Comparison of ENCODE assay signal across 1 cellular context in the genomic region with DNA sequence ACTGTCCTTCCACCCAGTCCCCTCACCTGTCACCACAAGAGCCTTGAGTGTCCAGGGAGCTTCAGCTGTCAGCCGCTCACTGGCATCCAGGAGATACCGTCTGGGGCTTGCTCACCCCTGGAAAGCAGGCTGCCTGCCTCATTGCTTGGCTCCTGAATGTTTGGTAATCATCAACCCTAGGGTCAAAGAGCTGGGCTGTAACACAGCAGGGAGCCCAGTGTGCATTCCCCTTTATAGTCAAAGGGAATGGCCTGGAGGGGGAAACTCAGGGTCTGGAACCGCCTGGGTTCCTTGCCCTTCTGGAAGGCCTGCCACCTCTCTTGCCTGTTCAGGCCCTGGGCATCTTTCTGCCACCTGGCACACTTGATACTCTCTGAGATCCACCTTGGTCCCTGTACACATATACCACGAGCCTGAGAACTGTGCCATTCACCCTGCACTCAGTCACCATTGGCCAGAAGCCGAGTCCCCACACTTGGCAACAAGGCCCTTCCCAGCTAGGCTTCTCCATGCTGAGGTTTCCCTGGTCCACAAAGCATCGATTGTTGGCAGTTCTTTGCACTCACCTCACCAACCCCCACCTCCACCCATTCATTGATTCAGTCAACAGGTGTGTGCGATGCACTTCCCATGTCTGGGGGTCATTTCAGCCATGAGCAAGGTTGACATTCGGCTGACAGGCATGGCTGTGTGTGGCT.
TF ChIP-seq lines count a peak whose summit lies in the region.

No MANE protein-coding gene starts in this region.

TF ChIP-seq in HepG2, 621 proteins besides CTCF, POLR2A, EP300 and RAD21 (continued from another document and continues in another):
- TF ChIP-seq, protein P1, sequence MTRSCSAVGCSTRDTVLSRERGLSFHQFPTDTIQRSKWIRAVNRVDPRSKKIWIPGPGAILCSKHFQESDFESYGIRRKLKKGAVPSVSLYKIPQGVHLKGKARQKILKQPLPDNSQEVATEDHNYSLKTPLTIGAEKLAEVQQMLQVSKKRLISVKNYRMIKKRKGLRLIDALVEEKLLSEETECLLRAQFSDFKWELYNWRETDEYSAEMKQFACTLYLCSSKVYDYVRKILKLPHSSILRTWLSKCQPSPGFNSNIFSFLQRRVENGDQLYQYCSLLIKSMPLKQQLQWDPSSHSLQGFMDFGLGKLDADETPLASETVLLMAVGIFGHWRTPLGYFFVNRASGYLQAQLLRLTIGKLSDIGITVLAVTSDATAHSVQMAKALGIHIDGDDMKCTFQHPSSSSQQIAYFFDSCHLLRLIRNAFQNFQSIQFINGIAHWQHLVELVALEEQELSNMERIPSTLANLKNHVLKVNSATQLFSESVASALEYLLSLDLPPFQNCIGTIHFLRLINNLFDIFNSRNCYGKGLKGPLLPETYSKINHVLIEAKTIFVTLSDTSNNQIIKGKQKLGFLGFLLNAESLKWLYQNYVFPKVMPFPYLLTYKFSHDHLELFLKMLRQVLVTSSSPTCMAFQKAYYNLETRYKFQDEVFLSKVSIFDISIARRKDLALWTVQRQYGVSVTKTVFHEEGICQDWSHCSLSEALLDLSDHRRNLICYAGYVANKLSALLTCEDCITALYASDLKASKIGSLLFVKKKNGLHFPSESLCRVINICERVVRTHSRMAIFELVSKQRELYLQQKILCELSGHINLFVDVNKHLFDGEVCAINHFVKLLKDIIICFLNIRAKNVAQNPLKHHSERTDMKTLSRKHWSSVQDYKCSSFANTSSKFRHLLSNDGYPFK (CRISPR knock-in tag; IDR thresholded peaks at IDR 0.05; ENCODE audit: borderline replicate concordance): no peak
- TF ChIP-seq NCOA5 (CRISPR knock-in tag; IDR thresholded peaks at IDR 0.05) (no peak), CEBPG (CRISPR knock-in tag; IDR thresholded peaks at IDR 0.05) (peak; percentile 42), RAD51 (IDR thresholded peaks at IDR 0.05; ENCODE audit: borderline replicate concordance) (no peak), TOE1 (CRISPR knock-in tag; IDR thresholded peaks at IDR 0.05) (no peak), SAP130 (CRISPR knock-in tag; IDR thresholded peaks at IDR 0.05; ENCODE audit: low read depth) (peak; percentile 42; the same call in 1 of the 2 replicates), HDAC6 (IDR thresholded peaks at IDR 0.05; ENCODE audit: low read depth, low read length) (no peak), GATAD2A (CRISPR knock-in tag; IDR thresholded peaks at IDR 0.05) (no peak), ZNF232 (CRISPR knock-in tag; IDR thresholded peaks at IDR 0.05; ENCODE audit: borderline replicate concordance) (no peak), PITX1 (CRISPR knock-in tag; IDR thresholded peaks at IDR 0.05) (no peak), KLF11 (CRISPR knock-in tag; IDR thresholded peaks at IDR 0.05) (no peak), ZNF605 (CRISPR knock-in tag; IDR thresholded peaks at IDR 0.05) (no peak), ZNF543 (CRISPR knock-in tag; IDR thresholded peaks at IDR 0.05) (no peak), KLF6 (CRISPR knock-in tag; IDR thresholded peaks at IDR 0.05) (0 out of 2 replicates have a peak, but pooled peaks have one; percentile 44), CAMTA2 (CRISPR knock-in tag; IDR thresholded peaks at IDR 0.05; ENCODE audit: borderline replicate concordance) (no peak), ATF1 (CRISPR knock-in tag; IDR thresholded peaks at IDR 0.05) (no peak), RCOR2 (CRISPR knock-in tag; IDR thresholded peaks at IDR 0.05) (no peak), SP1 (IDR thresholded peaks at IDR 0.05) (no peak), SP1 (CRISPR knock-in tag; IDR thresholded peaks at IDR 0.05) (no peak), BCL6 (CRISPR knock-in tag; IDR thresholded peaks at IDR 0.05) (peak; percentile 56; the same call in 1 of the 2 replicates), FOXA3 (CRISPR knock-in tag; IDR thresholded peaks at IDR 0.05) (no peak), HNRNPUL1 (IDR thresholded peaks at IDR 0.05; ENCODE audit: low read depth, low read length) (no peak), ZNF674 (CRISPR knock-in tag; IDR thresholded peaks at IDR 0.05; ENCODE audit: low read depth) (no peak), ZNF644 (CRISPR knock-in tag; IDR thresholded peaks at IDR 0.05; ENCODE audit: low read depth) (peak; percentile 15; the same call in 1 of the 2 replicates), SP5 (CRISPR knock-in tag; IDR thresholded peaks at IDR 0.05; ENCODE audit: borderline replicate concordance, low read depth) (no peak), CHD2 (IDR thresholded peaks at IDR 0.05; ENCODE audit: low read depth, low read length) (no peak), TBL1XR1 (IDR thresholded peaks at IDR 0.05; ENCODE audit: borderline replicate concordance, low read length, partially characterized antibody) (no peak), ZNF441 (CRISPR knock-in tag; IDR thresholded peaks at IDR 0.05; ENCODE audit: borderline replicate concordance) (no peak)
- TF ChIP-seq, protein P2, sequence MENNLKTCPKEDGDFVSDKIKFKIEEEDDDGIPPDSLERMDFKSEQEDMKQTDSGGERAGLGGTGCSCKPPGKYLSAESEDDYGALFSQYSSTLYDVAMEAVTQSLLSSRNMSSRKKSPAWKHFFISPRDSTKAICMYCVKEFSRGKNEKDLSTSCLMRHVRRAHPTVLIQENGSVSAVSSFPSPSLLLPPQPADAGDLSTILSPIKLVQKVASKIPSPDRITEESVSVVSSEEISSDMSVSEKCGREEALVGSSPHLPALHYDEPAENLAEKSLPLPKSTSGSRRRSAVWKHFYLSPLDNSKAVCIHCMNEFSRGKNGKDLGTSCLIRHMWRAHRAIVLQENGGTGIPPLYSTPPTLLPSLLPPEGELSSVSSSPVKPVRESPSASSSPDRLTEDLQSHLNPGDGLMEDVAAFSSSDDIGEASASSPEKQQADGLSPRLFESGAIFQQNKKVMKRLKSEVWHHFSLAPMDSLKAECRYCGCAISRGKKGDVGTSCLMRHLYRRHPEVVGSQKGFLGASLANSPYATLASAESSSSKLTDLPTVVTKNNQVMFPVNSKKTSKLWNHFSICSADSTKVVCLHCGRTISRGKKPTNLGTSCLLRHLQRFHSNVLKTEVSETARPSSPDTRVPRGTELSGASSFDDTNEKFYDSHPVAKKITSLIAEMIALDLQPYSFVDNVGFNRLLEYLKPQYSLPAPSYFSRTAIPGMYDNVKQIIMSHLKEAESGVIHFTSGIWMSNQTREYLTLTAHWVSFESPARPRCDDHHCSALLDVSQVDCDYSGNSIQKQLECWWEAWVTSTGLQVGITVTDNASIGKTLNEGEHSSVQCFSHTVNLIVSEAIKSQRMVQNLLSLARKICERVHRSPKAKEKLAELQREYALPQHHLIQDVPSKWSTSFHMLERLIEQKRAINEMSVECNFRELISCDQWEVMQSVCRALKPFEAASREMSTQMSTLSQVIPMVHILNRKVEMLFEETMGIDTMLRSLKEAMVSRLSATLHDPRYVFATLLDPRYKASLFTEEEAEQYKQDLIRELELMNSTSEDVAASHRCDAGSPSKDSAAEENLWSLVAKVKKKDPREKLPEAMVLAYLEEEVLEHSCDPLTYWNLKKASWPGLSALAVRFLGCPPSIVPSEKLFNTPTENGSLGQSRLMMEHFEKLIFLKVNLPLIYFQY (CRISPR knock-in tag; IDR thresholded peaks at IDR 0.05; ENCODE audit: borderline replicate concordance): no peak
- TF ChIP-seq, protein P3, sequence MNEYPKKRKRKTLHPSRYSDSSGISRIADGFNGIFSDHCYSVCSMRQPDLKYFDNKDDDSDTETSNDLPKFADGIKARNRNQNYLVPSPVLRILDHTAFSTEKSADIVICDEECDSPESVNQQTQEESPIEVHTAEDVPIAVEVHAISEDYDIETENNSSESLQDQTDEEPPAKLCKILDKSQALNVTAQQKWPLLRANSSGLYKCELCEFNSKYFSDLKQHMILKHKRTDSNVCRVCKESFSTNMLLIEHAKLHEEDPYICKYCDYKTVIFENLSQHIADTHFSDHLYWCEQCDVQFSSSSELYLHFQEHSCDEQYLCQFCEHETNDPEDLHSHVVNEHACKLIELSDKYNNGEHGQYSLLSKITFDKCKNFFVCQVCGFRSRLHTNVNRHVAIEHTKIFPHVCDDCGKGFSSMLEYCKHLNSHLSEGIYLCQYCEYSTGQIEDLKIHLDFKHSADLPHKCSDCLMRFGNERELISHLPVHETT (CRISPR knock-in tag; conservative IDR thresholded peaks at IDR 0.05): no peak
- TF ChIP-seq, protein P4, sequence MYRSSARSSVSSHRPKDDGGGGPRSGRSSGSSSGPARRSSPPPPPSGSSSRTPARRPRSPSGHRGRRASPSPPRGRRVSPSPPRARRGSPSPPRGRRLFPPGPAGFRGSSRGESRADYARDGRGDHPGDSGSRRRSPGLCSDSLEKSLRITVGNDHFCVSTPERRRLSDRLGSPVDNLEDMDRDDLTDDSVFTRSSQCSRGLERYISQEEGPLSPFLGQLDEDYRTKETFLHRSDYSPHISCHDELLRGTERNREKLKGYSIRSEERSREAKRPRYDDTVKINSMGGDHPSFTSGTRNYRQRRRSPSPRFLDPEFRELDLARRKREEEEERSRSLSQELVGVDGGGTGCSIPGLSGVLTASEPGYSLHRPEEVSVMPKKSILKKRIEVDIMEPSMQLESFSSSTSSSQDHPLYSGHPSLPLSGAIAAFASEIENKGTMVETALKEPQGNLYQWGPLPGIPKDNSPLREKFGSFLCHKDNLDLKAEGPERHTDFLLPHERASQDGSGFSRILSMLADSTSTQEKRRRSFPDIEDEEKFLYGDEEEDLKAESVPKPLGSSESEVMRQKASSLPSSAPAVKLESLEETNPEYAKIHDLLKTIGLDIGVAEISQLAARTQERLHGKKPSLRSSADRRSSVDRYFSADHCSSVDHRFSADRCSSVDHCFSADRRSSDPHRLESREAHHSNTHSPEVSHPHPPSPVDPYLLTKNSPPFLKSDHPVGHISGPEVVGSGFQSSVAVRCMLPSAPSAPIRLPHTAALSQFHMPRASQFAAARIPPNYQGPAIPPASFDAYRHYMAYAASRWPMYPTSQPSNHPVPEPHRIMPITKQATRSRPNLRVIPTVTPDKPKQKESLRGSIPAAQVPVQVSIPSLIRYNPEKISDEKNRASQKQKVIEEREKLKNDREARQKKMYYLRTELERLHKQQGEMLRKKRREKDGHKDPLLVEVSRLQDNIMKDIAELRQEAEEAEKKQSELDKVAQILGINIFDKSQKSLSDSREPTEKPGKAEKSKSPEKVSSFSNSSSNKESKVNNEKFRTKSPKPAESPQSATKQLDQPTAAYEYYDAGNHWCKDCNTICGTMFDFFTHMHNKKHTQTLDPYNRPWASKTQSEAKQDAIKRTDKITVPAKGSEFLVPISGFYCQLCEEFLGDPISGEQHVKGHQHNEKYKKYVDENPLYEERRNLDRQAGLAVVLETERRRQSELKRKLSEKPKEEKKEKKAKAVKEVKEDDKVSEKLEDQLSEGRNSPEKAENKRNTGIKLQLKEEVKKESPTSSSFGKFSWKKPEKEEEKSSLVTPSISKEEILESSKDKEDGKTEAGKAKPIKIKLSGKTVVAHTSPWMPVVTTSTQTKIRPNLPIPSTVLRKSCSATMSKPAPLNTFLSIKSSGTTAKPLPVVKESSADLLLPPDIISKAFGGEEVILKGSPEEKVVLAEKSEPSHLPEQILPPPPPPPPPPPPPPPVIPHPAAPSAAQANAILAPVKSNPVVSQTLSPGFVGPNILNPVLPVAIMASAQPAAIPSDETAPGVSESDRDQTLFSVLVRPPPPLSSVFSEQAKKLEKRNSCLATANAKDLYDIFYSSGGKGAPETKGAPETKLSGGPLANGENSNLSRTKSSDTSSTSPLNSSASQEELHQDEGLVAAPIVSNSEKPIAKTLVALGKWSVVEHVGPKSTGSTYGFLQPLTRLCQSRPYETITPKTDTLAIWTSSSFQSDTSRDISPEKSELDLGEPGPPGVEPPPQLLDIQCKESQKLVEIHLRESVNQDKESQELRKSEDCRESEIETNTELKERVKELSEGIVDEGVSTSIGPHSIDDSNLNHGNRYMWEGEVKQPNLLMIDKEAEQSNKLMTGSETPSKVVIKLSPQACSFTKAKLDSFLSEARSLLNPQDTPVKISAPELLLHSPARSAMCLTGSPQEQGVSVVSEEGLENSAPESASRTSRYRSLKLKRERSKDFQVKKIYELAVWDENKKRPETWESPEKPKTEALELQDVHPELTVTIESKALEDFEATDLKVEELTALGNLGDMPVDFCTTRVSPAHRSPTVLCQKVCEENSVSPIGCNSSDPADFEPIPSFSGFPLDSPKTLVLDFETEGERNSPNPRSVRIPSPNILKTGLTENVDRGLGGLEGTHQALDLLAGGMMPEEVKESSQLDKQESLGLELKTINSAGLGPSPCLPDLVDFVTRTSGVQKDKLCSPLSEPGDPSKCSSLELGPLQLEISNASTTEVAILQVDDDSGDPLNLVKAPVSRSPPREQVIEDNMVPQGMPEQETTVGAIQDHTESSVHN (CRISPR knock-in tag; IDR thresholded peaks at IDR 0.05): no peak
- TF ChIP-seq, protein P5, sequence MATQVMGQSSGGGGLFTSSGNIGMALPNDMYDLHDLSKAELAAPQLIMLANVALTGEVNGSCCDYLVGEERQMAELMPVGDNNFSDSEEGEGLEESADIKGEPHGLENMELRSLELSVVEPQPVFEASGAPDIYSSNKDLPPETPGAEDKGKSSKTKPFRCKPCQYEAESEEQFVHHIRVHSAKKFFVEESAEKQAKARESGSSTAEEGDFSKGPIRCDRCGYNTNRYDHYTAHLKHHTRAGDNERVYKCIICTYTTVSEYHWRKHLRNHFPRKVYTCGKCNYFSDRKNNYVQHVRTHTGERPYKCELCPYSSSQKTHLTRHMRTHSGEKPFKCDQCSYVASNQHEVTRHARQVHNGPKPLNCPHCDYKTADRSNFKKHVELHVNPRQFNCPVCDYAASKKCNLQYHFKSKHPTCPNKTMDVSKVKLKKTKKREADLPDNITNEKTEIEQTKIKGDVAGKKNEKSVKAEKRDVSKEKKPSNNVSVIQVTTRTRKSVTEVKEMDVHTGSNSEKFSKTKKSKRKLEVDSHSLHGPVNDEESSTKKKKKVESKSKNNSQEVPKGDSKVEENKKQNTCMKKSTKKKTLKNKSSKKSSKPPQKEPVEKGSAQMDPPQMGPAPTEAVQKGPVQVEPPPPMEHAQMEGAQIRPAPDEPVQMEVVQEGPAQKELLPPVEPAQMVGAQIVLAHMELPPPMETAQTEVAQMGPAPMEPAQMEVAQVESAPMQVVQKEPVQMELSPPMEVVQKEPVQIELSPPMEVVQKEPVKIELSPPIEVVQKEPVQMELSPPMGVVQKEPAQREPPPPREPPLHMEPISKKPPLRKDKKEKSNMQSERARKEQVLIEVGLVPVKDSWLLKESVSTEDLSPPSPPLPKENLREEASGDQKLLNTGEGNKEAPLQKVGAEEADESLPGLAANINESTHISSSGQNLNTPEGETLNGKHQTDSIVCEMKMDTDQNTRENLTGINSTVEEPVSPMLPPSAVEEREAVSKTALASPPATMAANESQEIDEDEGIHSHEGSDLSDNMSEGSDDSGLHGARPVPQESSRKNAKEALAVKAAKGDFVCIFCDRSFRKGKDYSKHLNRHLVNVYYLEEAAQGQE (IDR thresholded peaks at IDR 0.05; ENCODE audit: borderline replicate concordance in 1 of 2, low read depth in 1 of 2, low read length in 2 of 2): no peak
- TF ChIP-seq, protein P6, sequence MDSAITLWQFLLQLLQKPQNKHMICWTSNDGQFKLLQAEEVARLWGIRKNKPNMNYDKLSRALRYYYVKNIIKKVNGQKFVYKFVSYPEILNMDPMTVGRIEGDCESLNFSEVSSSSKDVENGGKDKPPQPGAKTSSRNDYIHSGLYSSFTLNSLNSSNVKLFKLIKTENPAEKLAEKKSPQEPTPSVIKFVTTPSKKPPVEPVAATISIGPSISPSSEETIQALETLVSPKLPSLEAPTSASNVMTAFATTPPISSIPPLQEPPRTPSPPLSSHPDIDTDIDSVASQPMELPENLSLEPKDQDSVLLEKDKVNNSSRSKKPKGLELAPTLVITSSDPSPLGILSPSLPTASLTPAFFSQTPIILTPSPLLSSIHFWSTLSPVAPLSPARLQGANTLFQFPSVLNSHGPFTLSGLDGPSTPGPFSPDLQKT (CRISPR knock-in tag; IDR thresholded peaks at IDR 0.05; ENCODE audit: borderline replicate concordance): no peak
